ENCODE assay signal across 1 cellular context in genomic region chr10:8513155-8514147, GRCh38.
A peak's percentile ranks its signal among the peaks of the same experiment; 100 is the strongest.
TF ChIP-seq lines count a peak whose summit lies in the region.

No MANE protein-coding gene starts in this region.

TF ChIP-seq in GM23338, 12 proteins besides CTCF, POLR2A, EP300 and RAD21 (continued from another document):
- 0 out of 2 replicates have a peak, but pooled peaks have one; percentile 25 for TF ChIP-seq ZNF462 (CRISPR knock-in tag; IDR thresholded peaks at IDR 0.05)
- no peak for TF ChIP-seq EZH2 (IDR thresholded peaks at IDR 0.05; ENCODE audit: low read depth, unreplicated experiment)
